ENCODE assay signal across 1 cellular context in the genomic region with DNA sequence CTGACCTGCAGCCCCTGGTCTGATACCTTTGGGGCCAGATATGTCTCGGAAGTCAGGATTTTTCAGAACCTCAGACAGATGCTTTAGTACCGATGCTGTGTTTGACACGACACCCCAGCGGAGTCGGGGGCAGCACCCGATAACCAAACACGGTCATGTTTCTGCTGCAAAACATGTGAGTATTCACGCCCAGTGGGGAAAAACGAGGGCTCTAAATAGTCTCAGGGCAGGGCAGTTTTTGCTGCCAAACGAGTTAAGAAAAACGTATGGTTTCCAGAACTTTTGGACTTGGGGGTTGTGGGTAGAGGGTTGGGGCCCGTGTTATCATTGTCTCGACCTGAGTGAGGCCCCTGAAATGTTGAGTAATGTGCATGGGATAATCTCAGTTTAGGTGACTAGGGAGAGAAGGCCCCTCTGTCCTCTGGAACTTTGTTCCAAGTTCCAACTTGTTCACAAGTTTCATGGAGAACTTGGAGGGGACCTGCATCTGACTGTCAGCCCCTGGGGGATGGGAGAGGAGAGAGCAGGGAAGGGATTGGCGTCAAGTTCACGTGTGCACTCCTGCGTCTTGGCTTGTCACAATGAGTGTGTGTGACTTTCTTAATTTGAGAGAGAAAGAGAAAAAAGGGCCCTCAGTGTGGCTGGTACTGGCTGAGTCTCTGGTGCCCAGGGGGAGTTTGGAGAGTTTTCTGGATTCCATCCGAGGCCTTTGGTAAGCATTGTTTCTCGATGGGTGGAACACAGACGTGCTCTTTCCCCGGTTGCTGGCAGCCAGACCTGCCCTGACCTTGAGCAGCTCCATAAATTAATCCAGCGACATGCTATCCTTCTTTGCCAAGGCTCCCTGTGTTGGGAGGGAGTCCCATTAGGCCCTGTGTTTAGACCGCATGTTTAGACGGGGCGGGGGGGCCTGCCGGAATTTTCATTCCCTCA.
TF ChIP-seq lines count a peak whose summit lies in the region.

No MANE protein-coding gene starts in this region.

TF ChIP-seq in HepG2, 621 proteins besides CTCF, POLR2A, EP300 and RAD21 (continued from another document and continues in another):
- TF ChIP-seq ZNF784 (CRISPR knock-in tag; IDR thresholded peaks at IDR 0.05; ENCODE audit: borderline replicate concordance) (no peak), ZSCAN25 (CRISPR knock-in tag; IDR thresholded peaks at IDR 0.05) (no peak), NFE2L2 (IDR thresholded peaks at IDR 0.05; ENCODE audit: low read length) (no peak), CBX5 (CRISPR knock-in tag; IDR thresholded peaks at IDR 0.05; ENCODE audit: borderline replicate concordance) (no peak), HOXA5 (CRISPR knock-in tag; IDR thresholded peaks at IDR 0.05) (no peak), TARDBP (CRISPR knock-in tag; IDR thresholded peaks at IDR 0.05) (peak; percentile 47; the same call in 1 of the 2 replicates), GRHL1 (CRISPR knock-in tag; conservative IDR thresholded peaks at IDR 0.05) (no peak), KLF16 (CRISPR knock-in tag; IDR thresholded peaks at IDR 0.05) (no peak), SNAPC2 (CRISPR knock-in tag; IDR thresholded peaks at IDR 0.05) (no peak; the same call in 1 of the 2 replicates), PLRG1 (conservative IDR thresholded peaks at IDR 0.05) (no peak), ZNF562 (CRISPR knock-in tag; IDR thresholded peaks at IDR 0.05; ENCODE audit: borderline replicate concordance) (no peak), ZNF260 (CRISPR knock-in tag; IDR thresholded peaks at IDR 0.05; ENCODE audit: borderline replicate concordance, low read depth) (no peak), ZBTB1 (CRISPR knock-in tag; IDR thresholded peaks at IDR 0.05; ENCODE audit: borderline replicate concordance) (no peak), PHF5A (CRISPR knock-in tag; IDR thresholded peaks at IDR 0.05; ENCODE audit: low read depth, unreplicated experiment) (no peak), MXI1 (IDR thresholded peaks at IDR 0.05; ENCODE audit: borderline replicate concordance, low read depth, low read length) (no peak), MED8 (CRISPR knock-in tag; IDR thresholded peaks at IDR 0.05; ENCODE audit: insufficient replicate concordance) (no peak), MEF2D (CRISPR knock-in tag; IDR thresholded peaks at IDR 0.05) (no peak), ZNF513 (CRISPR knock-in tag; conservative IDR thresholded peaks at IDR 0.05) (no peak), SRSF1 (optimal IDR thresholded peaks at IDR 0.05; ENCODE audit: low read depth, low read length) (no peak), NFYC (CRISPR knock-in tag; IDR thresholded peaks at IDR 0.05) (no peak), ZNF232 (CRISPR knock-in tag; IDR thresholded peaks at IDR 0.05; ENCODE audit: borderline replicate concordance) (0 out of 2 replicates have a peak, but pooled peaks have one; percentile 5), TCF7L2 (IDR thresholded peaks at IDR 0.05; ENCODE audit: low read depth, low read length) (no peak), ZNF616 (CRISPR knock-in tag; IDR thresholded peaks at IDR 0.05; ENCODE audit: low read depth) (no peak), ELK4 (CRISPR knock-in tag; IDR thresholded peaks at IDR 0.05; ENCODE audit: borderline replicate concordance) (no peak), KLF6 (CRISPR knock-in tag; IDR thresholded peaks at IDR 0.05) (peak; percentile 27; the same call in 1 of the 2 replicates), ZNF33B (CRISPR knock-in tag; IDR thresholded peaks at IDR 0.05) (peak; percentile 29; the same call in 1 of the 2 replicates), ZNF281 (CRISPR knock-in tag; IDR thresholded peaks at IDR 0.05; ENCODE audit: borderline replicate concordance) (peak; percentile 80), RBAK (CRISPR knock-in tag; IDR thresholded peaks at IDR 0.05) (no peak), ZNF709 (CRISPR knock-in tag; IDR thresholded peaks at IDR 0.05) (no peak), ZNF687 (CRISPR knock-in tag; IDR thresholded peaks at IDR 0.05) (peak; percentile 32; the same call in 1 of the 2 replicates), RFX1 (IDR thresholded peaks at IDR 0.05) (no peak), ZNF224 (CRISPR knock-in tag; IDR thresholded peaks at IDR 0.05) (no peak)
- TF ChIP-seq, protein P1, sequence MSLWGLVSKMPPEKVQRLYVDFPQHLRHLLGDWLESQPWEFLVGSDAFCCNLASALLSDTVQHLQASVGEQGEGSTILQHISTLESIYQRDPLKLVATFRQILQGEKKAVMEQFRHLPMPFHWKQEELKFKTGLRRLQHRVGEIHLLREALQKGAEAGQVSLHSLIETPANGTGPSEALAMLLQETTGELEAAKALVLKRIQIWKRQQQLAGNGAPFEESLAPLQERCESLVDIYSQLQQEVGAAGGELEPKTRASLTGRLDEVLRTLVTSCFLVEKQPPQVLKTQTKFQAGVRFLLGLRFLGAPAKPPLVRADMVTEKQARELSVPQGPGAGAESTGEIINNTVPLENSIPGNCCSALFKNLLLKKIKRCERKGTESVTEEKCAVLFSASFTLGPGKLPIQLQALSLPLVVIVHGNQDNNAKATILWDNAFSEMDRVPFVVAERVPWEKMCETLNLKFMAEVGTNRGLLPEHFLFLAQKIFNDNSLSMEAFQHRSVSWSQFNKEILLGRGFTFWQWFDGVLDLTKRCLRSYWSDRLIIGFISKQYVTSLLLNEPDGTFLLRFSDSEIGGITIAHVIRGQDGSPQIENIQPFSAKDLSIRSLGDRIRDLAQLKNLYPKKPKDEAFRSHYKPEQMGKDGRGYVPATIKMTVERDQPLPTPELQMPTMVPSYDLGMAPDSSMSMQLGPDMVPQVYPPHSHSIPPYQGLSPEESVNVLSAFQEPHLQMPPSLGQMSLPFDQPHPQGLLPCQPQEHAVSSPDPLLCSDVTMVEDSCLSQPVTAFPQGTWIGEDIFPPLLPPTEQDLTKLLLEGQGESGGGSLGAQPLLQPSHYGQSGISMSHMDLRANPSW (CRISPR knock-in tag; IDR thresholded peaks at IDR 0.05; ENCODE audit: borderline replicate concordance) = no peak
- TF ChIP-seq, protein P2, sequence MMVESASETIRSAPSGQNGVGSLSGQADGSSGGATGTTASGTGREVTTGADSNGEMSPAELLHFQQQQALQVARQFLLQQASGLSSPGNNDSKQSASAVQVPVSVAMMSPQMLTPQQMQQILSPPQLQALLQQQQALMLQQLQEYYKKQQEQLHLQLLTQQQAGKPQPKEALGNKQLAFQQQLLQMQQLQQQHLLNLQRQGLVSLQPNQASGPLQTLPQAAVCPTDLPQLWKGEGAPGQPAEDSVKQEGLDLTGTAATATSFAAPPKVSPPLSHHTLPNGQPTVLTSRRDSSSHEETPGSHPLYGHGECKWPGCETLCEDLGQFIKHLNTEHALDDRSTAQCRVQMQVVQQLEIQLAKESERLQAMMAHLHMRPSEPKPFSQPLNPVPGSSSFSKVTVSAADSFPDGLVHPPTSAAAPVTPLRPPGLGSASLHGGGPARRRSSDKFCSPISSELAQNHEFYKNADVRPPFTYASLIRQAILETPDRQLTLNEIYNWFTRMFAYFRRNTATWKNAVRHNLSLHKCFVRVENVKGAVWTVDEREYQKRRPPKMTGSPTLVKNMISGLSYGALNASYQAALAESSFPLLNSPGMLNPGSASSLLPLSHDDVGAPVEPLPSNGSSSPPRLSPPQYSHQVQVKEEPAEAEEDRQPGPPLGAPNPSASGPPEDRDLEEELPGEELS (CRISPR knock-in tag; IDR thresholded peaks at IDR 0.05) = no peak
- TF ChIP-seq, protein P3, sequence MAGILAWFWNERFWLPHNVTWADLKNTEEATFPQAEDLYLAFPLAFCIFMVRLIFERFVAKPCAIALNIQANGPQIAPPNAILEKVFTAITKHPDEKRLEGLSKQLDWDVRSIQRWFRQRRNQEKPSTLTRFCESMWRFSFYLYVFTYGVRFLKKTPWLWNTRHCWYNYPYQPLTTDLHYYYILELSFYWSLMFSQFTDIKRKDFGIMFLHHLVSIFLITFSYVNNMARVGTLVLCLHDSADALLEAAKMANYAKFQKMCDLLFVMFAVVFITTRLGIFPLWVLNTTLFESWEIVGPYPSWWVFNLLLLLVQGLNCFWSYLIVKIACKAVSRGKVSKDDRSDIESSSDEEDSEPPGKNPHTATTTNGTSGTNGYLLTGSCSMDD (CRISPR knock-in tag; IDR thresholded peaks at IDR 0.05) = no peak
- TF ChIP-seq, protein P4, sequence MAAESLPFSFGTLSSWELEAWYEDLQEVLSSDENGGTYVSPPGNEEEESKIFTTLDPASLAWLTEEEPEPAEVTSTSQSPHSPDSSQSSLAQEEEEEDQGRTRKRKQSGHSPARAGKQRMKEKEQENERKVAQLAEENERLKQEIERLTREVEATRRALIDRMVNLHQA (CRISPR knock-in tag; IDR thresholded peaks at IDR 0.05) = no peak
